Comparison of ENCODE assay signal across 11 cellular contexts in genomic region chr15:41024141-41024540, GRCh38.
DNase-seq lines count a peak whose midpoint lies in the region; TF ChIP-seq lines count a peak whose summit lies in the region.
"Had no signal": no experiment of that assay in that cellular context is flagged by ENCODE, and none has a peak within 500 bp of the region (broad histone marks: within the 10 kb centered on the region; RNA-seq: fewer than 3 reads in every experiment).

No MANE protein-coding gene starts in this region.

- peak; percentile 94 for DNase-seq in AG04449 (ENCODE audit: low read depth, low spot score)
- peak; percentile 30 for DNase-seq in MG63
- DNase-seq in fibroblast of pulmonary artery (ENCODE audit: low read depth) = peak; percentile 81
- DNase-seq in osteoblast (ENCODE audit: insufficient read length, low spot score, missing footprints) = peak; percentile 75
- no peak for DNase-seq in NCI-H82 treated with DMSO at 0.1 percent for 48 hours (lab: John Stamatoyannopoulos, UW; ENCODE audit: unreplicated experiment)
- no peak for DNase-seq in NCI-H1417 (lab: John Stamatoyannopoulos, UW)
- DNase-seq in RWPE1 (ENCODE audit: low spot score) = no peak
- DNase-seq in activated CD8-positive, alpha-beta memory T cell treated with anti-CD3 and anti-CD28 coated beads for 24 hours = no peak
- DNase-seq: activated T-cell treated with anti-CD3 and anti-CD28 coated beads, Interleukin-2, amount 50 U/mL, for 4 hours; nucleus accumbens had no signal

- H3K4me1 ChIP-seq in osteoblast (ENCODE audit: insufficient read depth, low read length) = peaks cover 25% of the 10 kb centered on the region

- H3K9me3 ChIP-seq in MG63 (no peaks in the 10 kb centered on the region), osteoblast (ENCODE audit: low read depth, low read length) (no peaks in the 10 kb centered on the region)

- H3K4me2 ChIP-seq in osteoblast (ENCODE audit: insufficient read depth, low read length) = peak overlapping the region; percentile 63

- peaks cover 65% of the 10 kb centered on the region for H3K36me3 ChIP-seq in MG63
- H3K36me3 ChIP-seq in osteoblast (ENCODE audit: insufficient read depth, low read length) = peaks cover 34% of the 10 kb centered on the region

- H3K79me2 ChIP-seq in osteoblast (ENCODE audit: insufficient read depth, low read length) = peaks cover 11% of the 10 kb centered on the region

- POLR2A ChIA-PET in AG04449 (lab: Yijun Ruan, JAX) (interaction anchor here (0.5 to 1.3 kb wide), 3 partner anchors 71 to 134 kb away, joined by 3 read pairs; partner anchors contain the start of gene CHAC1), RWPE1 (lab: Yijun Ruan, JAX; ENCODE audit: low non-redundant PET) (no interaction called here)

- no peak overlapping the region for H2AFZ ChIP-seq in osteoblast (ENCODE audit: low read length)

- no peaks in the 10 kb centered on the region for H4K20me1 ChIP-seq in osteoblast (ENCODE audit: insufficient read depth, low read length)

- no peaks in the 10 kb centered on the region for H3K27me3 ChIP-seq in MG63
- no peaks in the 10 kb centered on the region for H3K27me3 ChIP-seq in osteoblast (ENCODE audit: insufficient read depth, low read length)

- no peak for TF ChIP-seq CTCF in AG04449 (IDR thresholded peaks at IDR 0.05; ENCODE audit: insufficient read depth, low read length, missing control alignments)
- TF ChIP-seq CTCF in fibroblast of pulmonary artery (IDR thresholded peaks at IDR 0.05; ENCODE audit: low read length, missing control alignments) = no peak
- TF ChIP-seq CTCF in osteoblast (IDR thresholded peaks at IDR 0.05; ENCODE audit: extremely low read depth, low read depth, low read length) = no peak
- no peak for TF ChIP-seq CTCF in RWPE1 (conservative IDR thresholded peaks at IDR 0.05; ENCODE audit: low read depth)

- no peak overlapping the region for H3K4me3 ChIP-seq in AG04449 (ENCODE audit: low read depth, low read length)
- H3K4me3 ChIP-seq in MG63 = no peak overlapping the region
- no peak overlapping the region for H3K4me3 ChIP-seq in fibroblast of pulmonary artery (replicated peaks; ENCODE audit: low read depth, low read length)
- H3K4me3 ChIP-seq in osteoblast (ENCODE audit: insufficient read depth, low read length) = no peak overlapping the region

- H3K27ac ChIP-seq in osteoblast (ENCODE audit: low read depth, low read length) (peak overlapping the region; percentile 45), RWPE1 (no peak overlapping the region)
- H3K27ac ChIP-seq: epithelial cell of prostate had no signal

- CTCF ChIA-PET in AG04449 (lab: Yijun Ruan, JAX) (interaction anchor here (1.3 to 14.9 kb wide), 11 partner anchors 8 to 162 kb away, joined by 3 to 498 read pairs (median 17); partner anchors contain the start of genes DLL4 and VPS18), RWPE1 (lab: Yijun Ruan, JAX) (interaction anchor here (0.5 to 3.9 kb wide), 4 partner anchors 93 to 145 kb away, joined by 3 to 24 read pairs (median 6); no protein-coding TSS in a partner anchor)

Comparison
In these comparisons a context has a peak if more than half of its experiments do, and no peak if none do; other contexts are left out.
1. DNase-seq: peak in AG04449 (single experiment), MG63 (single experiment), fibroblast of pulmonary artery (single experiment) and osteoblast (single experiment); none in NCI-H82 treated with DMSO at 0.1 percent for 48 hours (single experiment), NCI-H1417 (0 of 3), RWPE1 (single experiment) and activated CD8-positive, alpha-beta memory T cell treated with anti-CD3 and anti-CD28 coated beads for 24 hours (single experiment).